In genomic region chr3:66239513-66240135, GRCh38 we compare ENCODE assay signal across 22 cellular contexts. TPM values are rescaled to one million over a fixed set of nuclear protein-coding genes. Genes with fewer than 3 reads are reported as not detected.
DNase-seq lines count a peak whose midpoint lies in the region; ATAC-seq, FAIRE-seq and TF ChIP-seq lines count a peak whose summit lies in the region.
"Had no signal": no experiment of that assay in that cellular context is flagged by ENCODE, and none has a peak within 500 bp of the region (broad histone marks: within the 10 kb centered on the region; RNA-seq: fewer than 3 reads in every experiment).

No MANE protein-coding gene starts in this region.

- TF ChIP-seq EP300 in HepG2 (IDR thresholded peaks at IDR 0.05; ENCODE audit: low read depth in 2 of 2, low read length in 2 of 2): no peak
- no peak for TF ChIP-seq EP300 in HepG2 (CRISPR knock-in tag; IDR thresholded peaks at IDR 0.05; ENCODE audit: borderline replicate concordance)

- no peaks in the 10 kb centered on the region for H3K4me1 ChIP-seq in HepG2 (ENCODE audit: insufficient read depth, low read length)
- H3K4me1 ChIP-seq: BLaER1, breast epithelium had no signal

- no peak for FAIRE-seq in HepG2 (lab: Jason Lieb, UNC)
- FAIRE-seq: islet of Langerhans had no signal

- H3K36me3 Mint-ChIP-seq in activated T-helper 17 cell treated with anti-CD3 and anti-CD28 coated beads, Interleukin-2, amount 50 U/mL, for 72 hours (ENCODE audit: low read depth): peaks cover 91% of the 10 kb centered on the region

- no peak overlapping the region for H3K9ac ChIP-seq in HepG2 (ENCODE audit: insufficient read depth, low read depth, low read length)
- H3K9ac ChIP-seq: BLaER1 had no signal

- H3K27me3 Mint-ChIP-seq in activated T-helper 17 cell treated with anti-CD3 and anti-CD28 coated beads, Interleukin-2, amount 50 U/mL, for 72 hours: no peaks in the 10 kb centered on the region

- no peak overlapping the region for H2AFZ ChIP-seq in HepG2 (ENCODE audit: low read length)

- H3K4me3 ChIP-seq in GM12865 (ENCODE audit: low read depth, low read length): no peak overlapping the region
- no peak overlapping the region for H3K4me3 ChIP-seq in HepG2 (replicated peaks in 1 of 3; ENCODE audit: insufficient read depth in 1 of 3, low read depth in 2 of 3, low read length in 3 of 3)
- H3K4me3 ChIP-seq: BLaER1, breast epithelium, heart left ventricle, tibial nerve had no signal

- TF ChIP-seq RAD21 in HepG2 (CRISPR knock-in tag; IDR thresholded peaks at IDR 0.05): no peak

- H3K4me2 ChIP-seq in HepG2 (ENCODE audit: low read depth, low read length): no peak overlapping the region
- H3K4me2 ChIP-seq: BLaER1 had no signal

- peaks cover 9% of the 10 kb centered on the region for H3K9me3 Mint-ChIP-seq in activated T-helper 17 cell treated with anti-CD3 and anti-CD28 coated beads, Interleukin-2, amount 50 U/mL, for 72 hours

- WGBS in HepG2 (ENCODE audit: low lambda C conversion rate): 86% methylated on average over 3 of the region's 3 CpGs

- no peak for TF ChIP-seq POLR2A in HepG2 (IDR thresholded peaks at IDR 0.05; ENCODE audit: insufficient read depth in 1 of 2, low read depth in 2 of 2, low read length in 2 of 2)

- H3K27me3 ChIP-seq in HepG2 (ENCODE audit: control insufficient read depth in 1 of 2, insufficient read depth in 2 of 2, low read length in 2 of 2): no peaks in the 10 kb centered on the region
- H3K27me3 ChIP-seq: BLaER1, breast epithelium, heart left ventricle, tibial nerve had no signal

- H3K4me3 Mint-ChIP-seq in activated T-helper 17 cell treated with anti-CD3 and anti-CD28 coated beads, Interleukin-2, amount 50 U/mL, for 72 hours: peak overlapping the region; percentile 70
- H3K4me3 Mint-ChIP-seq: nephron had no signal

- H3K4me1 Mint-ChIP-seq in activated T-helper 17 cell treated with anti-CD3 and anti-CD28 coated beads, Interleukin-2, amount 50 U/mL, for 72 hours: peaks cover 21% of the 10 kb centered on the region
- H3K4me1 Mint-ChIP-seq: nephron had no signal

- peak overlapping the region; percentile 97 for H3K27ac Mint-ChIP-seq in activated T-helper 17 cell treated with anti-CD3 and anti-CD28 coated beads, Interleukin-2, amount 50 U/mL, for 72 hours
- H3K27ac Mint-ChIP-seq: nephron had no signal

- CTCF ChIA-PET in HepG2 (lab: Yijun Ruan, JAX; ENCODE audit: low intra/inter-chr PET ratio, low total read pairs): no interaction called here

- intact Hi-C loops in HepG2 (cut with micrococcal nuclease; ENCODE audit: unreplicated experiment): loop anchor here (10.0 kb wide), 1 partner anchor 455 kb away; no protein-coding TSS in a partner anchor

- BruUV-seq in HepG2 (replicated peaks; lab: Mats Ljungman, UMichigan): no TSS peak

- POLR2A ChIA-PET in HepG2 (lab: Yijun Ruan, JAX): interaction anchor here (1.0 kb wide), 1 partner anchor 19 kb away, joined by 3 read pairs; the partner anchor contains the start of gene SLC25A26

- ATAC-seq in activated CD4-positive, CD25-positive, alpha-beta regulatory T cell treated with anti-CD3 and anti-CD28 coated beads, Interleukin-2, amount 50 U/mL, for 24 hours: peak; percentile 58 to 69
- peak; percentile 76 for ATAC-seq in HG03469 (IDR thresholded peaks at IDR 0.05; ENCODE audit: unreplicated experiment)
- ATAC-seq in activated T-helper 17 cell treated with anti-CD3 and anti-CD28 coated beads, Interleukin-2, amount 50 U/mL, for 72 hours (replicated peaks): peak; percentile 92
- no peak for ATAC-seq in HG02763 (IDR thresholded peaks at IDR 0.05; ENCODE audit: unreplicated experiment)
- ATAC-seq in HepG2: no peak
- ATAC-seq: heart left ventricle had no signal

- TF ChIP-seq CTCF in GM12865 (IDR thresholded peaks at IDR 0.05; ENCODE audit: insufficient read depth, low read depth, low read length, missing control alignments) (no peak), HepG2 (CRISPR knock-in tag; IDR thresholded peaks at IDR 0.05) (no peak)

- no peaks in the 10 kb centered on the region for H3K9me3 ChIP-seq in HepG2 (ENCODE audit: low read length)

- H4K20me1 ChIP-seq in HepG2 (ENCODE audit: insufficient read depth, low read length): no peaks in the 10 kb centered on the region
- H4K20me1 ChIP-seq: BLaER1 had no signal

- H3K79me2 ChIP-seq in HepG2 (ENCODE audit: insufficient read depth, low read length): peaks cover 7% of the 10 kb centered on the region

- in situ Hi-C loops in HepG2 (cut with HindIII; ENCODE audit: extremely low pct_ligation_motif_present, low pct_unique_long_range_greater_than_20kb): no loop called here

- no peak for DNase-seq in activated CD4-positive, CD25-positive, alpha-beta regulatory T cell (lab: John Stamatoyannopoulos, UW)
- DNase-seq in GM12865 (ENCODE audit: low read depth) (peak; percentile 30), DMS153 (lab: John Stamatoyannopoulos, UW) (no peak), HepG2 (ENCODE audit: low spot score) (no peak)
- DNase-seq: effector CD4-positive, alpha-beta T cell; HCEC 1CT; heart left ventricle; KG1; mammary epithelial cell; NCI-H446 treated with DMSO at 0.1 percent for 48 hours; SIG-M5 had no signal

- H3K27ac ChIP-seq in HepG2 (ENCODE audit: extremely low read length, insufficient read depth, low read length): no peak overlapping the region
- H3K27ac ChIP-seq: 22Rv1, BLaER1, breast epithelium, heart left ventricle, HL-60, tibial nerve had no signal

- peaks cover 7 to 18% of the 10 kb centered on the region in 2 experiments for H3K36me3 ChIP-seq in HepG2 (replicated peaks in 1 of 2; ENCODE audit: control insufficient read depth in 1 of 2, insufficient read depth in 2 of 2, low read length in 2 of 2)
- H3K36me3 ChIP-seq: breast epithelium had no signal

TF ChIP-seq in HepG2, 621 proteins besides CTCF, POLR2A, EP300 and RAD21 (continues in another document):
- TF ChIP-seq ZNF552 (CRISPR knock-in tag; IDR thresholded peaks at IDR 0.05; ENCODE audit: borderline replicate concordance): no peak
- no peak for TF ChIP-seq ZNF616 (CRISPR knock-in tag; IDR thresholded peaks at IDR 0.05; ENCODE audit: low read depth)
- no peak for TF ChIP-seq CHCHD3 (CRISPR knock-in tag; IDR thresholded peaks at IDR 0.05)
- TF ChIP-seq, protein P1, sequence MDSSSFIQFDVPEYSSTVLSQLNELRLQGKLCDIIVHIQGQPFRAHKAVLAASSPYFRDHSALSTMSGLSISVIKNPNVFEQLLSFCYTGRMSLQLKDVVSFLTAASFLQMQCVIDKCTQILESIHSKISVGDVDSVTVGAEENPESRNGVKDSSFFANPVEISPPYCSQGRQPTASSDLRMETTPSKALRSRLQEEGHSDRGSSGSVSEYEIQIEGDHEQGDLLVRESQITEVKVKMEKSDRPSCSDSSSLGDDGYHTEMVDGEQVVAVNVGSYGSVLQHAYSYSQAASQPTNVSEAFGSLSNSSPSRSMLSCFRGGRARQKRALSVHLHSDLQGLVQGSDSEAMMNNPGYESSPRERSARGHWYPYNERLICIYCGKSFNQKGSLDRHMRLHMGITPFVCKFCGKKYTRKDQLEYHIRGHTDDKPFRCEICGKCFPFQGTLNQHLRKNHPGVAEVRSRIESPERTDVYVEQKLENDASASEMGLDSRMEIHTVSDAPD (CRISPR knock-in tag; IDR thresholded peaks at IDR 0.05): no peak

RNA-seq across cellular contexts. Expression of gene SLC25A26, which starts 18.8 kb away (rescaled TPM):
- total RNA-seq in activated T-helper 17 cell treated with anti-CD3 and anti-CD28 coated beads, Interleukin-2, amount 50 U/mL, for 72 hours: 10 to 100 TPM; 27.1 to 32.6 TPM
- total RNA-seq in HepG2 (2016; rRNA removed; fragmentation: Illumina TruSeq; extraction: Trizol): 22.7 and 23.1 TPM in 2 replicates
- 27.5 and 27.9 TPM in 2 replicates for total RNA-seq in HepG2 (2016; cell fraction: cytosol; rRNA removed; fragmentation: Illumina TruSeq; extraction: Trizol; ENCODE audit: low read depth)
- 22.2 TPM in 2 replicates for total RNA-seq in HepG2 (2016; cell fraction: insoluble cytoplasmic fraction; rRNA removed; fragmentation: Illumina TruSeq; extraction: Trizol)
- total RNA-seq in HepG2 (2016; cell fraction: membrane; rRNA removed; fragmentation: Illumina TruSeq; extraction: Trizol): 40.8 TPM in 2 replicates
- 17.3 and 19.7 TPM in 2 replicates for total RNA-seq in HepG2 (2016; cell fraction: nucleus; rRNA removed; fragmentation: Illumina TruSeq; extraction: Trizol)
- polyA plus RNA-seq in HepG2 (2011; rRNA removed): 31.4 and 32.7 TPM in 2 replicates
- 31.5 and 41.4 TPM in 2 replicates for polyA plus RNA-seq in HepG2 (2011; cell fraction: cytosol; rRNA removed)
- polyA plus RNA-seq in HepG2 (2011; cell fraction: nucleus; rRNA removed): 11.7 and 14.0 TPM in 2 replicates
- polyA plus RNA-seq in HepG2 (2012): 22.4 and 22.9 TPM in 2 replicates
- 31.1 and 35.4 TPM in 2 replicates for polyA plus RNA-seq in HepG2 (2016; cell fraction: cytosol; fragmentation: Illumina TruSeq; extraction: Trizol; ENCODE audit: low read depth)
- polyA plus RNA-seq in HepG2 (2016; cell fraction: insoluble cytoplasmic fraction; fragmentation: Illumina TruSeq; extraction: Trizol; ENCODE audit: low read depth): 19.7 and 22.1 TPM in 2 replicates
- 35.4 and 35.7 TPM in 2 replicates for polyA plus RNA-seq in HepG2 (2016; cell fraction: membrane; fragmentation: Illumina TruSeq; extraction: Trizol; ENCODE audit: low read depth)
- polyA plus RNA-seq in HepG2 (2016; cell fraction: nucleus; fragmentation: Illumina TruSeq; extraction: Trizol; ENCODE audit: insufficient read depth, low read depth): 19.1 and 20.3 TPM in 2 replicates
- 13.5 and 16.0 TPM in 2 replicates for polyA minus RNA-seq in HepG2 (2011; rRNA and poly(A)+ RNA removed; ENCODE audit: low replicate concordance)
- 5.9 and 7.1 TPM in 2 replicates for polyA minus RNA-seq in HepG2 (2011; cell fraction: cytosol; rRNA and poly(A)+ RNA removed)
- polyA minus RNA-seq in HepG2 (2011; cell fraction: nucleus; rRNA and poly(A)+ RNA removed): 22.5 and 28.8 TPM in 2 replicates

Comparison
In these comparisons a context has a peak if more than half of its experiments do, and no peak if none do; other contexts are left out.
1. ATAC-seq: peak in activated CD4-positive, CD25-positive, alpha-beta regulatory T cell treated with anti-CD3 and anti-CD28 coated beads, Interleukin-2, amount 50 U/mL, for 24 hours (2 of 2), HG03469 (single experiment) and activated T-helper 17 cell treated with anti-CD3 and anti-CD28 coated beads, Interleukin-2, amount 50 U/mL, for 72 hours (single experiment); none in HG02763 (single experiment) and HepG2 (single experiment).